Comparison of ENCODE assay signal across 8 cellular contexts in the genomic region with DNA sequence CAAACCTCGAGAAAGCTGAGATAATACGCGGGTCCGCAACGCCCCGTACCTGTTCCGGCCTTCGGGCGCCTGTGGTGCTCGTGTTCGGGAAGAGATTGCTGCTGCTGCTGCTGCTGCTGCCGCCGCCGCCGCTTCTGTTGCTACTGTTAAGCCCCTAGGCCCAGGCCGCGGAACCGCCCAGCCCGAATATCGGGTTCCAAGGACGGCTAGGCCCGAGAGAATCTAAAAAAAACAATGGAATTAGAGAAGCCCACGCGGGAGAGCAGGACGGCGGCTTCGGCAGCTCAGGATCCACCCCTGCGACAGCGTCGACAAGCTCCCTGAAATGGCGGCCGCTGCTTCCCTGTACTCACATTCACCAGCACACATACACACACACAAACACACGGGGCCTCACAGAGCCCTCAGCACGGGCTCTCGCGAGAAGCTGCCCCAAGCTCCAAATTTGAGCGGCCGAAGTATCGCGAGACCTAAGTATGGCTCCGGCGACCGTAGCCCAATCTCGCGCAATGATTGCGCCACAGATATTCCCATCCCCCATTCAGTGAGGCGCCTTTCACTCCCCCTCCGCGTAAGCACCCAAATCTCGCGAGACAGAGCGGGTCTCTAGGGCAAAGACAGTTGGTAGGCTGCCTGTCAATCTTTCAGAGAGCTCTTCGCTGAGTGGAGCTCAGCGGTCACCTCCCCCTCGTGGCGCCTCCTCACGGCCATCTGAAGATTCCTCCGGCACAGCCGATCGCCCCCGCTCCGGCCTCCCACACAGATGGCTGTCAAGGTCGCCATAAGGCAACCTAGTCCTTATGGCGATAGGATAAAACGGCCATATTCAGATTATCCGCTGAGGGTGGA. TPM values are rescaled to one million over a fixed set of nuclear protein-coding genes. Genes with fewer than 3 reads are reported as not detected.
DNase-seq lines count a peak whose midpoint lies in the region; ATAC-seq and TF ChIP-seq lines count a peak whose summit lies in the region.

Gene RBM39, minus strand, starts transcription at position 369 of the 849 bp plus-strand sequence. CDS start 1,386 bp downstream, outside the sequence.

- H3K9me3 ChIP-seq in lung (ENCODE audit: control insufficient read depth in 2 of 2, insufficient read depth in 1 of 2, low read length in 1 of 2) = no peaks in the 10 kb centered on the region

- ATAC-seq in GM19468 (IDR thresholded peaks at IDR 0.05; ENCODE audit: extremely low read depth, unreplicated experiment) (peak; percentile 81), lung (ENCODE audit: insufficient read depth, low FRiP score) (peak; percentile 94)

- TF ChIP-seq CTCF in lung (IDR thresholded peaks at IDR 0.05; ENCODE audit: control extremely low read depth, extremely low read depth) = peak; percentile 36

- WGBS in lung, 2 donors = 0% methylated on average over 66 of the region's 66 CpGs

- H3K27me3 ChIP-seq in lung (ENCODE audit: control insufficient read depth, insufficient read depth) = no peaks in the 10 kb centered on the region

- H3K4me1 ChIP-seq in lung (ENCODE audit: control insufficient read depth in 2 of 2, insufficient read depth in 2 of 2, low read length in 2 of 2) = peaks cover 3 to 11% of the 10 kb centered on the region in 2 donors

- H3K4me3 ChIP-seq in lung = peak within 1 kb of the TSS; percentile 94

- peak; percentile 99 for DNase-seq in COLO829 (ENCODE audit: low spot score)
- DNase-seq in HS-5 (ENCODE audit: low read depth) = peak; percentile 100
- DNase-seq in NK-92 treated with Interleukin-12 subunit alpha and Interleukin-12 subunit beta, amount 100 ng/mL, for 24 hours (lab: John Stamatoyannopoulos, UW) = peak; percentile 99
- DNase-seq in activated CD8-positive, alpha-beta memory T cell treated with anti-CD3 and anti-CD28 coated beads for 24 hours = peak; percentile 98
- peak; percentile 100 for DNase-seq in effector CD4-positive, alpha-beta T cell
- peak; percentile 100 for DNase-seq in lung (ENCODE audit: low spot score)
- DNase-seq in stimulated activated CD4-positive, alpha-beta T cell treated with anti-CD3 and anti-CD28 coated beads, TNF-alpha, amount 100 ng/mL, for 4 hours (ENCODE audit: low read depth in 3 of 3) = peak; percentile 90 to 99 (median 98)

- peak within 1 kb of the TSS; percentile 98 to 100 for H3K27ac ChIP-seq in lung (ENCODE audit: low read depth in 1 of 2, low read length in 1 of 2)

- peaks cover 14 to 18% of the 10 kb centered on the region in 2 donors for H3K36me3 ChIP-seq in lung (ENCODE audit: control insufficient read depth in 2 of 2, insufficient read depth in 2 of 2, low read length in 2 of 2)

RNA-seq across cellular contexts. Expression of gene RBM39, which starts in this region (rescaled TPM):
- total RNA-seq in lung = 100 to 1,000 TPM; 230 to 689 TPM
- 100 to 1,000 TPM; 162 to 481 TPM for polyA plus RNA-seq in lung

Comparison
In these comparisons a context has a peak if more than half of its experiments do, and no peak if none do; other contexts are left out.
1. Peak in every context shown above with its lines: DNase-seq, ATAC-seq, H3K4me3 ChIP-seq and H3K27ac ChIP-seq.